Comparison of ENCODE assay signal across 14 cellular contexts in genomic region chr5:61431923-61432620, GRCh38.
DNase-seq lines count a peak whose midpoint lies in the region; TF ChIP-seq lines count a peak whose summit lies in the region.
"Had no signal": no experiment of that assay in that cellular context is flagged by ENCODE, and none has a peak within 500 bp of the region (broad histone marks: within the 10 kb centered on the region; RNA-seq: fewer than 3 reads in every experiment).

No MANE protein-coding gene starts in this region.

- H3K4me3 ChIP-seq in esophagus squamous epithelium (peak overlapping the region in 1 of 4 donors; percentile 29), neural progenitor cell (no peak overlapping the region), H7 (ENCODE audit: insufficient read depth, low read depth, low read length) (no peak overlapping the region)
- H3K4me3 ChIP-seq: coronary artery, suprapubic skin had no signal

- H3K27ac Mint-ChIP-seq in neural progenitor cell (no peak overlapping the region), HFFc6 (no peak overlapping the region)
- H3K27ac Mint-ChIP-seq: activated naive CD8-positive, alpha-beta T cell treated with anti-CD3 and anti-CD28 coated beads, Interleukin-2, amount 50 U/mL, for 24 hours had no signal

- no peaks in the 10 kb centered on the region for H3K36me3 ChIP-seq in esophagus squamous epithelium
- H3K36me3 ChIP-seq in neural progenitor cell = no peaks in the 10 kb centered on the region
- H3K36me3 ChIP-seq in H7 (replicated peaks; ENCODE audit: control insufficient read depth, insufficient read depth, low read length) = no peaks in the 10 kb centered on the region
- H3K36me3 ChIP-seq: suprapubic skin had no signal

- H3K27me3 ChIP-seq in esophagus squamous epithelium (no peaks in the 10 kb centered on the region), neural progenitor cell (no peaks in the 10 kb centered on the region), H7 (ENCODE audit: control insufficient read depth, insufficient read depth, low read length) (no peaks in the 10 kb centered on the region)
- H3K27me3 ChIP-seq: suprapubic skin had no signal

- H3K4me1 ChIP-seq in esophagus squamous epithelium (peaks cover 0 to 26% (median 16%) of the 10 kb centered on the region in 3 donors), neural progenitor cell (peaks cover 7% of the 10 kb centered on the region)

- peaks cover 34% of the 10 kb centered on the region for H3K36me3 Mint-ChIP-seq in neural progenitor cell
- H3K36me3 Mint-ChIP-seq in HFFc6 (ENCODE audit: low read depth) = no peaks in the 10 kb centered on the region

- H4K20me1 ChIP-seq in neural progenitor cell (ENCODE audit: low read depth) = peaks cover 50% of the 10 kb centered on the region

- peak overlapping the region in 3 of 4 donors; percentile 4 to 18 (median 11) for H3K27ac ChIP-seq in esophagus squamous epithelium
- peak overlapping the region; percentile 78 for H3K27ac ChIP-seq in neural progenitor cell
- H3K27ac ChIP-seq: coronary artery, suprapubic skin had no signal

- in situ Hi-C loops in SK-MEL-5 (cut with HindIII; ENCODE audit: low pct_unique_long_range_greater_than_20kb, low sequenced_read_pairs) = no loop called here

- H3F3A ChIP-seq in neural progenitor cell (ENCODE audit: low read depth) = no peaks in the 10 kb centered on the region

- H2AFZ ChIP-seq in neural progenitor cell (replicated peaks) = no peak overlapping the region

- H3K4me1 Mint-ChIP-seq in neural progenitor cell (peaks cover 4% of the 10 kb centered on the region), HFFc6 (ENCODE audit: low read depth) (peaks cover 18% of the 10 kb centered on the region)

- intact Hi-C loops in esophagus squamous epithelium (cut with DNase I) = no loop called here

- no peak overlapping the region for H3K9ac ChIP-seq in neural progenitor cell

- H3K9me3 Mint-ChIP-seq in neural progenitor cell (peaks cover 33% of the 10 kb centered on the region), HFFc6 (no peaks in the 10 kb centered on the region)
- H3K9me3 Mint-ChIP-seq: activated naive CD8-positive, alpha-beta T cell treated with anti-CD3 and anti-CD28 coated beads, Interleukin-2, amount 50 U/mL, for 24 hours had no signal

- no peaks in the 10 kb centered on the region for H3K9me3 ChIP-seq in esophagus squamous epithelium
- no peaks in the 10 kb centered on the region for H3K9me3 ChIP-seq in neural progenitor cell (ENCODE audit: low read depth)
- H3K9me3 ChIP-seq: suprapubic skin had no signal

- H3K4me3 Mint-ChIP-seq in neural progenitor cell (no peak overlapping the region), HFFc6 (no peak overlapping the region)
- H3K4me3 Mint-ChIP-seq: activated naive CD8-positive, alpha-beta T cell treated with anti-CD3 and anti-CD28 coated beads, Interleukin-2, amount 50 U/mL, for 24 hours had no signal

- peaks cover 98% of the 10 kb centered on the region for H3K79me2 ChIP-seq in neural progenitor cell (ENCODE audit: low read depth)

- peak overlapping the region; percentile 12 for H3K4me2 ChIP-seq in neural progenitor cell

- H3K27me3 Mint-ChIP-seq in neural progenitor cell (ENCODE audit: insufficient read depth, low read depth) = no peaks in the 10 kb centered on the region
- no peaks in the 10 kb centered on the region; the same call in 1 of the 2 replicates for H3K27me3 Mint-ChIP-seq in HFFc6 (ENCODE audit: insufficient read depth)
- H3K27me3 Mint-ChIP-seq: activated naive CD8-positive, alpha-beta T cell treated with anti-CD3 and anti-CD28 coated beads, Interleukin-2, amount 50 U/mL, for 24 hours had no signal

- peak; percentile 42 for DNase-seq in DMS 273 treated with DMSO at 0.1 percent for 48 hours (lab: John Stamatoyannopoulos, UW)
- DNase-seq in SK-MEL-5 (ENCODE audit: low read depth, low spot score) = peak; percentile 90
- no peak for DNase-seq in esophagus squamous epithelium (lab: John Stamatoyannopoulos, UW)
- DNase-seq in neural progenitor cell (ENCODE audit: low spot score) = no peak
- DNase-seq in HFFc6 = no peak
- DNase-seq in H7 = no peak
- DNase-seq in NCI-H226 = no peak
- DNase-seq in GM10266 (ENCODE audit: extremely low spot score) = no peak
- DNase-seq: activated naive CD8-positive, alpha-beta T cell treated with anti-CD3 and anti-CD28 coated beads, Interleukin-2, amount 50 U/mL, for 24 hours; NCI-H1092 treated with DMSO at 0.1 percent for 48 hours; NCI-H510A; T-helper 2 cell had no signal

- WGBS in esophagus squamous epithelium, 2 donors = 32 to 39% methylated on average over 6 of the region's 6 CpGs

- TF ChIP-seq CTCF in esophagus squamous epithelium (IDR thresholded peaks at IDR 0.05) (no peak), neural progenitor cell (IDR thresholded peaks at IDR 0.05) (no peak), HFFc6 (IDR thresholded peaks at IDR 0.05) (no peak), GM10266 (IDR thresholded peaks at IDR 0.05; ENCODE audit: control insufficient read depth, insufficient read depth, low read depth, missing control alignments) (no peak)

- no peak for TF ChIP-seq POLR2A in esophagus squamous epithelium (IDR thresholded peaks at IDR 0.05)

Comparison
In these comparisons a context has a peak if more than half of its experiments do, and no peak if none do; other contexts are left out.
1. DNase-seq: peak in DMS 273 treated with DMSO at 0.1 percent for 48 hours (single experiment) and SK-MEL-5 (single experiment); none in esophagus squamous epithelium (single experiment), neural progenitor cell (single experiment), HFFc6 (single experiment), H7 (single experiment), NCI-H226 (single experiment) and GM10266 (single experiment).